Comparison of ENCODE assay signal across 12 cellular contexts in the genomic region with DNA sequence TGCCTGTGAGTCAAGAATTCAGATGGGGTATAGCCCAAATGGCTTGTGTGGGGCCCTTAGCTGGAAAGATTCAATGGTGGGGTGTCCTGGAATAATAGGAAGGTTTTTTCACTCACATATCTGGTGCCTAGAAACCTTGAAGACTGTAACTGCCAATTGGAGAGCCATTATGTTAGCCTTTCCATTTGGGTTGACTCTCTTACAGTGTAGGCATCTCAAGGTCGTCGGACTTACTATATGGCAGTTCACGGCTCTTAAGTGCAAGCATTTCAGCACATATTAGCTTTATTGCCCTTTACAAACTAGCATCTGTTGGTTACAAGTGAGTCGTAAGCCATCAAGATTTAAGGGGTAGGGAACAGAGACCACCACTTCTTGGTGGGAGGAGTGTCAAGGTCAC.
A peak's percentile ranks its signal among the peaks of the same experiment; 100 is the strongest.
DNase-seq lines count a peak whose midpoint lies in the region; ATAC-seq and TF ChIP-seq lines count a peak whose summit lies in the region.
"Had no signal": no experiment of that assay in that cellular context is flagged by ENCODE, and none has a peak within 500 bp of the region (broad histone marks: within the 10 kb centered on the region; RNA-seq: fewer than 3 reads in every experiment).

No MANE protein-coding gene starts in this region.

- intact Hi-C loops in activated CD8-positive, alpha-beta T cell treated with anti-CD3 and anti-CD28 coated beads for 36 hours (cut with micrococcal nuclease) = no loop called here
- intact Hi-C loops in CD8-positive, alpha-beta T cell (cut with DNase I, micrococcal nuclease) = loop anchor here in 1 of 2 experiments (2.0 kb wide), 1 partner anchor 13 kb away; no protein-coding TSS in a partner anchor
- intact Hi-C loops in activated CD4-positive, alpha-beta memory T cell treated with anti-CD3 and anti-CD28 coated beads for 36 hours (cut with micrococcal nuclease) = no loop called here

- no peak for ATAC-seq in activated CD8-positive, alpha-beta T cell treated with anti-CD3 and anti-CD28 coated beads for 36 hours
- ATAC-seq in activated CD8-positive, alpha-beta T cell treated with anti-CD3 and anti-CD28 coated beads, Interleukin-2, amount 10 ng/mL, durations not matched to agents 7 days and 5 days = no peak
- ATAC-seq in CD8-positive, alpha-beta T cell = no peak
- no peak for ATAC-seq in naive B cell (ENCODE audit: low read depth in 2 of 2)

- H3K36me3 ChIP-seq in CD8-positive, alpha-beta T cell (ENCODE audit: insufficient read depth, low read length) = no peaks in the 10 kb centered on the region

- POLR2A ChIA-PET in activated CD8-positive, alpha-beta T cell treated with anti-CD3 and anti-CD28 coated beads for 36 hours (lab: Charles Lee) = no interaction called here
- POLR2A ChIA-PET in activated CD8-positive, alpha-beta T cell treated with anti-CD3 and anti-CD28 coated beads, Interleukin-2, amount 10 ng/mL, durations not matched to agents 7 days and 5 days (lab: Charles Lee) = no interaction called here
- POLR2A ChIA-PET in CD8-positive, alpha-beta T cell (lab: Charles Lee) = no interaction called here
- POLR2A ChIA-PET in activated CD4-positive, alpha-beta memory T cell treated with anti-CD3 and anti-CD28 coated beads for 36 hours (lab: Charles Lee) = no interaction called here

- no peak overlapping the region for H3K4me3 Mint-ChIP-seq in activated CD8-positive, alpha-beta T cell treated with anti-CD3 and anti-CD28 coated beads for 36 hours
- no peak overlapping the region for H3K4me3 Mint-ChIP-seq in activated CD8-positive, alpha-beta T cell treated with anti-CD3 and anti-CD28 coated beads, Interleukin-2, amount 10 ng/mL, durations not matched to agents 7 days and 5 days
- no peak overlapping the region for H3K4me3 Mint-ChIP-seq in CD8-positive, alpha-beta T cell
- H3K4me3 Mint-ChIP-seq in naive B cell = no peak overlapping the region
- no peak overlapping the region for H3K4me3 Mint-ChIP-seq in activated CD4-positive, alpha-beta memory T cell treated with anti-CD3 and anti-CD28 coated beads for 36 hours
- H3K4me3 Mint-ChIP-seq: CD14-positive monocyte, H9 had no signal

- H3K27me3 Mint-ChIP-seq in activated CD8-positive, alpha-beta T cell treated with anti-CD3 and anti-CD28 coated beads for 36 hours = no peaks in the 10 kb centered on the region
- no peaks in the 10 kb centered on the region for H3K27me3 Mint-ChIP-seq in activated CD8-positive, alpha-beta T cell treated with anti-CD3 and anti-CD28 coated beads, Interleukin-2, amount 10 ng/mL, durations not matched to agents 7 days and 5 days (ENCODE audit: low read depth)
- H3K27me3 Mint-ChIP-seq in CD8-positive, alpha-beta T cell (ENCODE audit: low read depth) = no peaks in the 10 kb centered on the region
- no peaks in the 10 kb centered on the region for H3K27me3 Mint-ChIP-seq in naive B cell
- H3K27me3 Mint-ChIP-seq in activated CD4-positive, alpha-beta memory T cell treated with anti-CD3 and anti-CD28 coated beads for 36 hours = no peaks in the 10 kb centered on the region

- H3K4me1 Mint-ChIP-seq in activated CD8-positive, alpha-beta T cell treated with anti-CD3 and anti-CD28 coated beads for 36 hours (ENCODE audit: low read depth) = peaks cover 21% of the 10 kb centered on the region
- H3K4me1 Mint-ChIP-seq in activated CD8-positive, alpha-beta T cell treated with anti-CD3 and anti-CD28 coated beads, Interleukin-2, amount 10 ng/mL, durations not matched to agents 7 days and 5 days (ENCODE audit: low read depth) = no peaks in the 10 kb centered on the region
- peaks cover 20% of the 10 kb centered on the region for H3K4me1 Mint-ChIP-seq in CD8-positive, alpha-beta T cell (ENCODE audit: low read depth)
- H3K4me1 Mint-ChIP-seq in naive B cell = peaks cover 0 to 7% (median 0%) of the 10 kb centered on the region in 3 donors
- H3K4me1 Mint-ChIP-seq in activated CD4-positive, alpha-beta memory T cell treated with anti-CD3 and anti-CD28 coated beads for 36 hours (ENCODE audit: low read depth) = no peaks in the 10 kb centered on the region
- H3K4me1 Mint-ChIP-seq: CD14-positive monocyte, H9 had no signal

- H3K27me3 ChIP-seq in CD8-positive, alpha-beta T cell (ENCODE audit: insufficient read depth, low read length) = no peaks in the 10 kb centered on the region
- H3K27me3 ChIP-seq: BLaER1 had no signal

- peaks cover 57% of the 10 kb centered on the region for H3K36me3 Mint-ChIP-seq in activated CD8-positive, alpha-beta T cell treated with anti-CD3 and anti-CD28 coated beads for 36 hours (ENCODE audit: low read depth)
- peaks cover 67% of the 10 kb centered on the region for H3K36me3 Mint-ChIP-seq in activated CD8-positive, alpha-beta T cell treated with anti-CD3 and anti-CD28 coated beads, Interleukin-2, amount 10 ng/mL, durations not matched to agents 7 days and 5 days (ENCODE audit: low read depth)
- peaks cover 61% of the 10 kb centered on the region for H3K36me3 Mint-ChIP-seq in CD8-positive, alpha-beta T cell
- peaks cover 10 to 23% of the 10 kb centered on the region in 2 donors for H3K36me3 Mint-ChIP-seq in naive B cell
- H3K36me3 Mint-ChIP-seq in activated CD4-positive, alpha-beta memory T cell treated with anti-CD3 and anti-CD28 coated beads for 36 hours = peaks cover 40% of the 10 kb centered on the region

- H3K27ac Mint-ChIP-seq in activated CD8-positive, alpha-beta T cell treated with anti-CD3 and anti-CD28 coated beads for 36 hours = peak overlapping the region; percentile 2
- no peak overlapping the region for H3K27ac Mint-ChIP-seq in activated CD8-positive, alpha-beta T cell treated with anti-CD3 and anti-CD28 coated beads, Interleukin-2, amount 10 ng/mL, durations not matched to agents 7 days and 5 days
- peak overlapping the region; percentile 7 for H3K27ac Mint-ChIP-seq in CD8-positive, alpha-beta T cell
- H3K27ac Mint-ChIP-seq in naive B cell = peak overlapping the region in 5 of 6 donors; percentile 2 to 70 (median 49)
- H3K27ac Mint-ChIP-seq in activated CD4-positive, alpha-beta memory T cell treated with anti-CD3 and anti-CD28 coated beads for 36 hours = no peak overlapping the region
- H3K27ac Mint-ChIP-seq: CD14-positive monocyte, H9 had no signal

- H3K4me3 ChIP-seq in CD8-positive, alpha-beta T cell (ENCODE audit: low read depth, low read length) = no peak overlapping the region
- H3K4me3 ChIP-seq: BLaER1 had no signal

- peaks cover 9% of the 10 kb centered on the region for H3K4me1 ChIP-seq in CD8-positive, alpha-beta T cell (ENCODE audit: insufficient read depth, low read length)
- H3K4me1 ChIP-seq: BLaER1, Caco-2 had no signal

- H3K9me3 ChIP-seq in CD8-positive, alpha-beta T cell (ENCODE audit: low read length) = no peaks in the 10 kb centered on the region
- H3K9me3 ChIP-seq: Caco-2 had no signal

- TF ChIP-seq CTCF in activated CD8-positive, alpha-beta T cell treated with anti-CD3 and anti-CD28 coated beads for 36 hours (IDR thresholded peaks at IDR 0.05) = no peak
- TF ChIP-seq CTCF in CD8-positive, alpha-beta T cell (IDR thresholded peaks at IDR 0.05) = no peak

- H3K27ac ChIP-seq in CD8-positive, alpha-beta T cell (ENCODE audit: low read depth, low read length) = no peak overlapping the region
- H3K27ac ChIP-seq: BLaER1 had no signal

- peaks cover 10% of the 10 kb centered on the region for H3K9me3 Mint-ChIP-seq in activated CD8-positive, alpha-beta T cell treated with anti-CD3 and anti-CD28 coated beads for 36 hours
- peaks cover 1% of the 10 kb centered on the region for H3K9me3 Mint-ChIP-seq in activated CD8-positive, alpha-beta T cell treated with anti-CD3 and anti-CD28 coated beads, Interleukin-2, amount 10 ng/mL, durations not matched to agents 7 days and 5 days (ENCODE audit: insufficient read depth)
- peaks cover 6% of the 10 kb centered on the region for H3K9me3 Mint-ChIP-seq in CD8-positive, alpha-beta T cell
- peaks cover 0 to 7% (median 6%) of the 10 kb centered on the region in 7 donors for H3K9me3 Mint-ChIP-seq in naive B cell
- no peaks in the 10 kb centered on the region for H3K9me3 Mint-ChIP-seq in activated CD4-positive, alpha-beta memory T cell treated with anti-CD3 and anti-CD28 coated beads for 36 hours

- CTCF ChIA-PET in activated CD8-positive, alpha-beta T cell treated with anti-CD3 and anti-CD28 coated beads for 36 hours (lab: Charles Lee) = interaction anchor here (1.3 kb wide), 1 partner anchor 80 kb away, joined by 3 read pairs; no protein-coding TSS in a partner anchor
- CTCF ChIA-PET in activated CD8-positive, alpha-beta T cell treated with anti-CD3 and anti-CD28 coated beads, Interleukin-2, amount 10 ng/mL, durations not matched to agents 7 days and 5 days (lab: Charles Lee) = interaction anchor here (1.0 kb wide), 1 partner anchor 8 kb away, joined by 3 read pairs; no protein-coding TSS in a partner anchor
- CTCF ChIA-PET in CD8-positive, alpha-beta T cell (lab: Charles Lee) = no interaction called here
- CTCF ChIA-PET in activated CD4-positive, alpha-beta memory T cell treated with anti-CD3 and anti-CD28 coated beads for 36 hours (lab: Charles Lee) = no interaction called here

- DNase-seq in activated CD8-positive, alpha-beta T cell treated with anti-CD3 and anti-CD28 coated beads for 36 hours = no peak
- DNase-seq in activated CD8-positive, alpha-beta T cell treated with anti-CD3 and anti-CD28 coated beads, Interleukin-2, amount 10 ng/mL, durations not matched to agents 7 days and 5 days = no peak
- DNase-seq in CD8-positive, alpha-beta T cell = no peak
- DNase-seq in naive B cell (no peak), NCI-H1930 (lab: John Stamatoyannopoulos, UW) (no peak), MV-4-11 (lab: John Stamatoyannopoulos, UW) (no peak)
- no peak for DNase-seq in activated CD4-positive, alpha-beta memory T cell treated with anti-CD3 and anti-CD28 coated beads for 36 hours
- DNase-seq: 8988T, Caco-2, H9 had no signal

Comparison
In these comparisons a context has a peak if more than half of its experiments do, and no peak if none do; other contexts are left out.
1. H3K27ac Mint-ChIP-seq: peak in activated CD8-positive, alpha-beta T cell treated with anti-CD3 and anti-CD28 coated beads for 36 hours (single experiment), CD8-positive, alpha-beta T cell (single experiment) and naive B cell (5 of 6); none in activated CD8-positive, alpha-beta T cell treated with anti-CD3 and anti-CD28 coated beads, Interleukin-2, amount 10 ng/mL, durations not matched to agents 7 days and 5 days (single experiment) and activated CD4-positive, alpha-beta memory T cell treated with anti-CD3 and anti-CD28 coated beads for 36 hours (single experiment).
2. CTCF ChIA-PET loops: an anchor here in activated CD8-positive, alpha-beta T cell treated with anti-CD3 and anti-CD28 coated beads for 36 hours (1.3 kb wide) and activated CD8-positive, alpha-beta T cell treated with anti-CD3 and anti-CD28 coated beads, Interleukin-2, amount 10 ng/mL, durations not matched to agents 7 days and 5 days (1.0 kb wide); none called in CD8-positive, alpha-beta T cell and activated CD4-positive, alpha-beta memory T cell treated with anti-CD3 and anti-CD28 coated beads for 36 hours.